11 cellular contexts compared by ENCODE assay signal in the genomic region with DNA sequence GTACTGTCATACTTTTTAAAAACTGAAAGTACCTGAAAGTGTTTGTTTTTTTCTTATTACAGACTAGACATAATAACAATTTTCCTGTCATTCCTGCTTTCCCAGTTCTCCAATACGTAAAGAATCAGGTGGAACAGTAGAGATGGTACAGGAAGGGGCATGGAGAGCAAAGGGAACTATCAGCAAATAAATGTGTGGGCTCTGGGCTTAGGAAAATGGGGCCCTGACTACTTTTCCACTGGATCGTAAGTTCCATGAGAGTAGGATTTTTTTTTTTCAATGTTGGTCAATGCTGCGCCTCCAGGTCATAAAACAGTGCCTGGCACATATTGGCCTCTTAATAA. TPM values are rescaled to one million over a fixed set of nuclear protein-coding genes. Genes with fewer than 3 reads are reported as not detected.
DNase-seq lines count a peak whose midpoint lies in the region; ATAC-seq and TF ChIP-seq lines count a peak whose summit lies in the region.
"Had no signal": no experiment of that assay in that cellular context is flagged by ENCODE, and none has a peak within 500 bp of the region (broad histone marks: within the 10 kb centered on the region; RNA-seq: fewer than 3 reads in every experiment).

No MANE protein-coding gene starts in this region.

- H3K9me3 ChIP-seq in thyroid gland: no peaks in the 10 kb centered on the region

- peak overlapping the region; percentile 85 for H3K4me3 Mint-ChIP-seq in activated CD4-positive, alpha-beta T cell treated with anti-CD3 and anti-CD28 coated beads, Interleukin-2, amount 10 ng/mL, durations not matched to agents 7 days and 5 days
- H3K4me3 Mint-ChIP-seq in activated T-helper 17 cell treated with anti-CD3 and anti-CD28 coated beads, Interleukin-2, amount 50 U/mL, for 72 hours: peak overlapping the region; percentile 88

- POLR2A ChIA-PET in activated CD4-positive, alpha-beta T cell treated with anti-CD3 and anti-CD28 coated beads, Interleukin-2, amount 10 ng/mL, durations not matched to agents 7 days and 5 days (lab: Charles Lee): no interaction called here

- peaks cover 6 to 16% of the 10 kb centered on the region in 2 donors for H3K4me1 ChIP-seq in thyroid gland

- H3K9me3 Mint-ChIP-seq in activated CD4-positive, alpha-beta T cell treated with anti-CD3 and anti-CD28 coated beads, Interleukin-2, amount 10 ng/mL, durations not matched to agents 7 days and 5 days: peaks cover 2% of the 10 kb centered on the region
- no peaks in the 10 kb centered on the region for H3K9me3 Mint-ChIP-seq in activated T-helper 17 cell treated with anti-CD3 and anti-CD28 coated beads, Interleukin-2, amount 50 U/mL, for 72 hours

- no peaks in the 10 kb centered on the region for H3K27me3 ChIP-seq in thyroid gland

- CTCF ChIA-PET in activated CD4-positive, alpha-beta T cell treated with anti-CD3 and anti-CD28 coated beads, Interleukin-2, amount 10 ng/mL, durations not matched to agents 7 days and 5 days (lab: Charles Lee): interaction anchor here (0.6 to 0.9 kb wide), 3 partner anchors 36 to 559 kb away, joined by 3 to 4 read pairs (median 3); no protein-coding TSS in a partner anchor

- peak overlapping the region; percentile 41 to 77 (median 58) for H3K27ac ChIP-seq in thyroid gland

- no peak for TF ChIP-seq CTCF in thyroid gland (IDR thresholded peaks at IDR 0.05)

- intact Hi-C loops in thyroid gland (cut with DNase I): no loop called here

- TF ChIP-seq POLR2A in thyroid gland (IDR thresholded peaks at IDR 0.05): no peak

- peak; percentile 11 for ATAC-seq in activated T-helper 17 cell treated with anti-CD3 and anti-CD28 coated beads, Interleukin-2, amount 50 U/mL, for 72 hours (replicated peaks)
- peak; percentile 35 for ATAC-seq in left lobe of liver

- no peaks in the 10 kb centered on the region for H3K36me3 ChIP-seq in thyroid gland

- no peaks in the 10 kb centered on the region for H3K36me3 Mint-ChIP-seq in activated CD4-positive, alpha-beta T cell treated with anti-CD3 and anti-CD28 coated beads, Interleukin-2, amount 10 ng/mL, durations not matched to agents 7 days and 5 days (ENCODE audit: low read depth)
- H3K36me3 Mint-ChIP-seq in activated T-helper 17 cell treated with anti-CD3 and anti-CD28 coated beads, Interleukin-2, amount 50 U/mL, for 72 hours (ENCODE audit: low read depth): no peaks in the 10 kb centered on the region

- H3K4me3 ChIP-seq in thyroid gland (replicated peaks in 1 of 3): peak overlapping the region in 1 of 3 donors; percentile 4

- peak overlapping the region; percentile 97 for H3K27ac Mint-ChIP-seq in activated CD4-positive, alpha-beta T cell treated with anti-CD3 and anti-CD28 coated beads, Interleukin-2, amount 10 ng/mL, durations not matched to agents 7 days and 5 days
- peak overlapping the region; percentile 84 for H3K27ac Mint-ChIP-seq in activated T-helper 17 cell treated with anti-CD3 and anti-CD28 coated beads, Interleukin-2, amount 50 U/mL, for 72 hours

- peaks cover 30% of the 10 kb centered on the region for H3K4me1 Mint-ChIP-seq in activated CD4-positive, alpha-beta T cell treated with anti-CD3 and anti-CD28 coated beads, Interleukin-2, amount 10 ng/mL, durations not matched to agents 7 days and 5 days
- peaks cover 6% of the 10 kb centered on the region for H3K4me1 Mint-ChIP-seq in activated T-helper 17 cell treated with anti-CD3 and anti-CD28 coated beads, Interleukin-2, amount 50 U/mL, for 72 hours

- 76 to 78% methylated on average over 3 of the region's 3 CpGs for WGBS in thyroid gland, 2 donors

- no peaks in the 10 kb centered on the region for H3K27me3 Mint-ChIP-seq in activated CD4-positive, alpha-beta T cell treated with anti-CD3 and anti-CD28 coated beads, Interleukin-2, amount 10 ng/mL, durations not matched to agents 7 days and 5 days
- no peaks in the 10 kb centered on the region for H3K27me3 Mint-ChIP-seq in activated T-helper 17 cell treated with anti-CD3 and anti-CD28 coated beads, Interleukin-2, amount 50 U/mL, for 72 hours

- no peak for DNase-seq in activated CD4-positive, alpha-beta T cell treated with anti-CD3 and anti-CD28 coated beads, Interleukin-2, amount 10 ng/mL, durations not matched to agents 7 days and 5 days
- no peak for DNase-seq in activated CD4-positive, alpha-beta T cell treated with anti-CD3 and anti-CD28 coated beads, Interleukin-2, amount 50 U/mL, for 1 hour
- DNase-seq in left lobe of liver (ENCODE audit: low spot score) (no peak), thyroid gland (no peak), NCI-H446 treated with DMSO at 0.1 percent for 48 hours (lab: John Stamatoyannopoulos, UW) (no peak), kidney glomerular epithelial cell (lab: John Stamatoyannopoulos, UW) (no peak), occipital lobe (lab: John Stamatoyannopoulos, UW) (no peak)
- DNase-seq: amniotic stem cell, C1 segment of cervical spinal cord, NCI-H2171 treated with DMSO at 0.1 percent for 48 hours had no signal

RNA-seq across cellular contexts. Expression of gene FAS, which starts 15.2 kb away (rescaled TPM):
- total RNA-seq in activated CD4-positive, alpha-beta T cell treated with anti-CD3 and anti-CD28 coated beads, Interleukin-2, amount 10 ng/mL, durations not matched to agents 7 days and 5 days: 10 to 100 TPM; 62.3 to 65.1 TPM
- total RNA-seq in activated T-helper 17 cell treated with anti-CD3 and anti-CD28 coated beads, Interleukin-2, amount 50 U/mL, for 72 hours: 100 to 1,000 TPM; 105 to 121 TPM
- total RNA-seq in left lobe of liver: 13.0 TPM
- total RNA-seq in thyroid gland: 10 to 100 TPM in 3 of 4 donors, 1 to 10 TPM in 1; 9.4 to 34.1 (median 17.4) TPM
- 2.2 TPM for total RNA-seq in occipital lobe

RNA-seq across cellular contexts. Expression of gene ACTA2, which starts 22.8 kb away (rescaled TPM):
- 10 to 100 TPM; 10.7 to 10.8 TPM for total RNA-seq in activated CD4-positive, alpha-beta T cell treated with anti-CD3 and anti-CD28 coated beads, Interleukin-2, amount 10 ng/mL, durations not matched to agents 7 days and 5 days
- total RNA-seq in activated T-helper 17 cell treated with anti-CD3 and anti-CD28 coated beads, Interleukin-2, amount 50 U/mL, for 72 hours: 10 to 100 TPM; 14.6 to 29.6 TPM
- total RNA-seq in left lobe of liver (17.0 TPM), thyroid gland (100 to 1,000 TPM in 1 of 4 donors, 10 to 100 TPM in 3; 61.5 to 173 (median 72.2) TPM), occipital lobe (14.3 TPM)
